In genomic region chr14:97382616-97383226, GRCh38 we compare ENCODE assay signal across 21 cellular contexts.
"Had no signal": no experiment of that assay in that cellular context is flagged by ENCODE, and none has a peak within 500 bp of the region (broad histone marks: within the 10 kb centered on the region; RNA-seq: fewer than 3 reads in every experiment).

No MANE protein-coding gene starts in this region.

- H3K4me2 ChIP-seq: neural progenitor cell had no signal

- H3K36me3 ChIP-seq: neural progenitor cell, prostate gland, tibial artery had no signal

- H3K27ac ChIP-seq: neural progenitor cell, prostate gland, tibial artery had no signal

- ATAC-seq: activated CD8-positive, alpha-beta memory T cell treated with anti-CD3 and anti-CD28 coated beads, Interleukin-2, amount 10 ng/mL, durations not matched to agents 7 days and 5 days; activated T-helper 17 cell treated with anti-CD3 and anti-CD28 coated beads, Interleukin-2, amount 50 U/mL, for 72 hours; left cardiac atrium; mucosa of descending colon; right cardiac atrium; stimulated activated naive CD8-positive, alpha-beta T cell treated with anti-CD3 and anti-CD28 coated beads, Interleukin-15, Interleukin-2, amounts not matched to agents 100 U/mL and 50 U/mL, for 24 hours had no signal

- DNase-seq: activated CD4-positive, alpha-beta memory T cell treated with anti-CD3 and anti-CD28 coated beads, Interleukin-2, amount 10 ng/mL, durations not matched to agents 7 days and 5 days; activated CD4-positive, alpha-beta T cell treated with anti-CD3 and anti-CD28 coated beads for 48 hours; activated CD4-positive, CD25-positive, alpha-beta regulatory T cell; activated CD8-positive, alpha-beta memory T cell treated with anti-CD3 and anti-CD28 coated beads, Interleukin-2, amount 10 ng/mL, durations not matched to agents 7 days and 5 days; activated naive CD4-positive, alpha-beta T cell; activated naive CD8-positive, alpha-beta T cell treated with anti-CD3 and anti-CD28 coated beads for 36 hours; amniotic stem cell; effector CD8-positive, alpha-beta T cell; left cardiac atrium; mesenchymal stem cell; mucosa of descending colon; naive B cell; right cardiac atrium; stimulated activated CD4-positive, alpha-beta T cell treated with anti-CD3 and anti-CD28 coated beads, Interleukin-2, amount 100 ng/mL, for 24 hours; stimulated activated naive CD8-positive, alpha-beta T cell treated with anti-CD3 and anti-CD28 coated beads, Interleukin-15, Interleukin-2, amounts not matched to agents 100 U/mL and 50 U/mL, for 24 hours; substantia nigra; tibial artery had no signal

- H3K4me3 ChIP-seq: mucosa of descending colon, neural progenitor cell, prostate gland, tibial artery had no signal

- FAIRE-seq: islet of Langerhans had no signal

- H3K4me1 ChIP-seq: prostate gland, tibial artery had no signal

- H3K9ac ChIP-seq: neural progenitor cell had no signal

- H3K9me3 ChIP-seq: mucosa of descending colon, prostate gland, tibial artery had no signal

- H2AFZ ChIP-seq: neural progenitor cell had no signal

- H3K27me3 ChIP-seq: neural progenitor cell had no signal
